In genomic region chr4:43882470-43882869, GRCh38 we compare ENCODE assay signal across 25 cellular contexts.
"Had no signal": no experiment of that assay in that cellular context is flagged by ENCODE, and none has a peak within 500 bp of the region (broad histone marks: within the 10 kb centered on the region; RNA-seq: fewer than 3 reads in every experiment).

No MANE protein-coding gene starts in this region.

- H3K27ac ChIP-seq: colonic mucosa, dorsolateral prefrontal cortex, hepatocyte, lower lobe of right lung, sigmoid colon, thoracic aorta had no signal

- H2AFZ ChIP-seq: hepatocyte had no signal

- H3K4me2 ChIP-seq: hepatocyte, smooth muscle cell had no signal

- ATAC-seq: effector memory CD8-positive, alpha-beta T cell; esophagus mucosa; left lobe of liver; lower lobe of right lung had no signal

- H3K27me3 Mint-ChIP-seq: activated naive CD8-positive, alpha-beta T cell treated with anti-CD3 and anti-CD28 coated beads, Interleukin-2, amount 10 ng/mL, durations not matched to agents 7 days and 5 days; effector memory CD8-positive, alpha-beta T cell; naive B cell; type B pancreatic cell had no signal

- H3K4me3 ChIP-seq: colonic mucosa, dorsolateral prefrontal cortex, hepatocyte, lower lobe of right lung, sigmoid colon, smooth muscle cell, thoracic aorta had no signal

- H3K79me2 ChIP-seq: hepatocyte had no signal

- H3K36me3 ChIP-seq: colonic mucosa, lower lobe of right lung, sigmoid colon, thoracic aorta had no signal

- H3K9me3 Mint-ChIP-seq: type B pancreatic cell had no signal

- H3K9me3 ChIP-seq: colonic mucosa, lower lobe of right lung, sigmoid colon, thoracic aorta had no signal

- H3K36me3 Mint-ChIP-seq: activated naive CD8-positive, alpha-beta T cell treated with anti-CD3 and anti-CD28 coated beads, Interleukin-2, amount 10 ng/mL, durations not matched to agents 7 days and 5 days; immature natural killer cell; naive B cell; type B pancreatic cell had no signal

- H3K27me3 ChIP-seq: colonic mucosa, dorsolateral prefrontal cortex, hepatocyte, sigmoid colon had no signal

- H3K4me3 Mint-ChIP-seq: activated naive CD4-positive, alpha-beta T cell treated with anti-CD3 and anti-CD28 coated beads for 36 hours; activated naive CD8-positive, alpha-beta T cell treated with anti-CD3 and anti-CD28 coated beads, Interleukin-2, amount 10 ng/mL, durations not matched to agents 7 days and 5 days; effector memory CD8-positive, alpha-beta T cell; immature natural killer cell; naive B cell; type B pancreatic cell had no signal

- H3K4me1 Mint-ChIP-seq: activated naive CD8-positive, alpha-beta T cell treated with anti-CD3 and anti-CD28 coated beads, Interleukin-2, amount 10 ng/mL, durations not matched to agents 7 days and 5 days; immature natural killer cell; naive B cell had no signal

- H3K27ac Mint-ChIP-seq: activated naive CD4-positive, alpha-beta T cell treated with anti-CD3 and anti-CD28 coated beads for 36 hours; activated naive CD8-positive, alpha-beta T cell treated with anti-CD3 and anti-CD28 coated beads, Interleukin-2, amount 10 ng/mL, durations not matched to agents 7 days and 5 days; effector memory CD8-positive, alpha-beta T cell; immature natural killer cell; naive B cell; type B pancreatic cell had no signal

- DNase-seq: activated CD4-positive, alpha-beta T cell treated with anti-CD3 and anti-CD28 coated beads for 4 hours; activated CD4-positive, alpha-beta T cell treated with anti-CD3 and anti-CD28 coated beads, Interleukin-2, amount 50 U/mL, for 48 hours; activated CD4-positive, CD25-positive, alpha-beta regulatory T cell; activated naive CD4-positive, alpha-beta T cell treated with anti-CD3 and anti-CD28 coated beads for 36 hours; activated naive CD8-positive, alpha-beta T cell treated with anti-CD3 and anti-CD28 coated beads, Interleukin-2, amount 10 ng/mL, durations not matched to agents 7 days and 5 days; activated T-cell treated with anti-CD3 and anti-CD28 coated beads, Interleukin-2, amount 50 U/mL, for 48 hours; amniotic stem cell; colonic mucosa; dorsolateral prefrontal cortex; effector memory CD8-positive, alpha-beta T cell; glutamatergic neuron; immature natural killer cell; lower lobe of right lung; naive B cell; occipital lobe; posterior cingulate gyrus; sigmoid colon; stimulated activated CD4-positive, alpha-beta T cell treated with anti-CD3 and anti-CD28 coated beads, Interleukin-2, amount 100 ng/mL, for 48 hours; stimulated activated naive CD4-positive, alpha-beta T cell had no signal

- H3K4me1 ChIP-seq: colonic mucosa, lower lobe of right lung, sigmoid colon had no signal
